1 cellular context compared by ENCODE assay signal in the genomic region with DNA sequence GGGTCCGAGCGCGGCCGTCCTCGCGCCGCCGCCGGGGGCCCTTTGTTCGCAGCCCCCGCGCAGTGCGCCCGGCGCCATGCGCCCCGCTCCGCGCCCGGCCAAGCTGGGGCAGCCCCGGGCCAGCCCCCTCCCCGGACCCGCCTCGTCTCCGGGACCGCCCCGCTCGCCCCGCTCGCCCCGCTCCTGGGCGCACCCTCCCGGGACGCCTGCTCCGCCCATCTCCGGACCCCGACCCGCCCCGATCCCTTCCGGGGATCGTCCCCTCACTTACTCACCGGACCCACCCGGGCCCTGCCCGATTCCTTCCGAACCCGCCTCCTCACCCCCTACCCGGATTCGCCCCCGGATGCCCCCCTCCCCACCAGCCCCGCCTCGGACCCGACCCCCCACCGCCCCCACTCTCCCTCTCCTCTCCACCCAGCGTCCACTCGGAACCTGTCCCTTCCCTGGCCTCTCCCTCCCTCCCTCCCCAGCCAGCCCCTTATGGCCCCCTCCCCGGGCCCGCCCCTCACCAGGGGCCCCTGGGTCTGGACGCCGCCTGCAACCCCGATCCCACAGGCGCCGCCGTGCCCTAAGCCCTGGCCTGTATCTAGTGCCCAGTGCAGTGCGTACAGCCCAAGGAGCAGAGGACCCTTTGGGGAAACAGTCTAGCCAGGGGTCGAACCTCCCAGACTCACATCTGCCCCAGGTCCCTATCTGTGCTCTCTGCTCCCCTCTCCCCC.
TF ChIP-seq lines count a peak whose summit lies in the region.

A gene (minus strand): TSS at position 105 of the 722 bp plus-strand sequence. CDS start 168 bp downstream, outside the sequence.

TF ChIP-seq in H1, 55 proteins besides CTCF, POLR2A, EP300 and RAD21:
- TF ChIP-seq KDM5A (IDR thresholded peaks at IDR 0.05; ENCODE audit: low read length) (no peak), ASH2L (IDR thresholded peaks at IDR 0.05; ENCODE audit: low read length) (no peak), KDM4A (IDR thresholded peaks at IDR 0.05; ENCODE audit: low read depth, low read length, severe bottlenecking) (peak; percentile 49), HDAC2 (IDR thresholded peaks at IDR 0.05; ENCODE audit: borderline replicate concordance in 1 of 2, low read depth in 2 of 2, low read length in 2 of 2) (0 out of 4 replicates have a peak, but pooled peaks of 1 of the 2 experiments have one; percentile 21), BRCA1 (IDR thresholded peaks at IDR 0.05; ENCODE audit: low read depth, low read length) (no peak)
TF ChIP-seq in H1: peak in this region for 2.
